1 cellular context compared by ENCODE assay signal in the genomic region with DNA sequence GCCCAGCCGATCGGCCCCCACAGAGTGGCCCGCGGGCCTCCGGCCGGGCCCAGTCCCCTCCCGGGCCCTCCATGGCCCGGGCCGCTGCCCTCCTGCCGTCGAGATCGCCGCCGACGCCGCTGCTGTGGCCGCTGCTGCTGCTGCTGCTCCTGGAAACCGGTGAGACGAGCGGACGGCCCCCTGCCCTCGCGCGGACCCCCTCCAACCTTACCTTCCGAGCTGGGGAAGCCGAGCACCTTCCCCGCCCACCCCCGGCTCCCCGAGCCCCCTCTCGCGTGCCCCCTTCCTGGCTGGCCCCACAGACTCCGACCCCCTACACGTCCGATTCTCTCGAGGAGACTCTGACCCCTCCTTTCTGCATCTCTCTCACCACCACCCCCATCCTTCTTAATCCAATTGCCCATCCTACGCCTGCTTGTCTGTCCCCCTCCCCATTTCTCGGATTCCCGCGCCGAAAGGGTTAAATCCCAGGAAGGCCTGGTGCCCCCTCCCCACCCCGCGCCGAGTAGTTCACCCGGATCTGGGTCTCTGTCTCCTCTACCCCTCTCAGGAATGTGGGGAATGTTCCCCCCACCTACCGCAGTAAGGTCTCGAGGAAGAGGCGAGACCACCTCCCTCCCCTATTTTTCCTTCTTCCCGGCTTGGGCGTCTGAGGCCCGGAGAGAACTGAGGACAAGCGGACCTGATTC.
TF ChIP-seq lines count a peak whose summit lies in the region.

No MANE protein-coding gene starts in this region.

TF ChIP-seq in K562, 482 proteins besides CTCF, POLR2A, EP300 and RAD21 (continued from another document):
- no peak for TF ChIP-seq SIX5 (IDR thresholded peaks at IDR 0.05; ENCODE audit: borderline replicate concordance in 1 of 2, insufficient read depth in 1 of 2, low read depth in 1 of 2, low read length in 2 of 2)
- TF ChIP-seq, protein P1, sequence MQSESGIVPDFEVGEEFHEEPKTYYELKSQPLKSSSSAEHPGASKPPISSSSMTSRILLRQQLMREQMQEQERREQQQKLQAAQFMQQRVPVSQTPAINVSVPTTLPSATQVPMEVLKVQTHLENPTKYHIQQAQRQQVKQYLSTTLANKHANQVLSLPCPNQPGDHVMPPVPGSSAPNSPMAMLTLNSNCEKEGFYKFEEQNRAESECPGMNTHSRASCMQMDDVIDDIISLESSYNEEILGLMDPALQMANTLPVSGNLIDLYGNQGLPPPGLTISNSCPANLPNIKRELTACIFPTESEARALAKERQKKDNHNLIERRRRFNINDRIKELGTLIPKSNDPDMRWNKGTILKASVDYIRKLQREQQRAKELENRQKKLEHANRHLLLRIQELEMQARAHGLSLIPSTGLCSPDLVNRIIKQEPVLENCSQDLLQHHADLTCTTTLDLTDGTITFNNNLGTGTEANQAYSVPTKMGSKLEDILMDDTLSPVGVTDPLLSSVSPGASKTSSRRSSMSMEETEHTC (IDR thresholded peaks at IDR 0.05), result no peak
- TF ChIP-seq, protein P2, sequence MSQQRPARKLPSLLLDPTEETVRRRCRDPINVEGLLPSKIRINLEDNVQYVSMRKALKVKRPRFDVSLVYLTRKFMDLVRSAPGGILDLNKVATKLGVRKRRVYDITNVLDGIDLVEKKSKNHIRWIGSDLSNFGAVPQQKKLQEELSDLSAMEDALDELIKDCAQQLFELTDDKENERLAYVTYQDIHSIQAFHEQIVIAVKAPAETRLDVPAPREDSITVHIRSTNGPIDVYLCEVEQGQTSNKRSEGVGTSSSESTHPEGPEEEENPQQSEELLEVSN (IDR thresholded peaks at IDR 0.05; ENCODE audit: borderline replicate concordance in 1 of 2, extremely low read depth in 1 of 2, insufficient read depth in 1 of 2, insufficient read length in 1 of 2, low read depth in 1 of 2, low read length in 1 of 2, poor library complexity in 1 of 2, severe bottlenecking in 1 of 2), result peak in 1 of 2 experiments; percentile 12
- peak; percentile 38; the same call in 1 of the 2 replicates for TF ChIP-seq MTA2 (IDR thresholded peaks at IDR 0.05; ENCODE audit: low read depth)
- no peak for TF ChIP-seq SMAD2 (IDR thresholded peaks at IDR 0.05; ENCODE audit: low read depth, low read length)
- TF ChIP-seq CBFA2T3 (IDR thresholded peaks at IDR 0.05), result no peak
- no peak for TF ChIP-seq ZNF785 (CRISPR knock-in tag; IDR thresholded peaks at IDR 0.05)
- no peak for TF ChIP-seq RUNX1 (IDR thresholded peaks at IDR 0.05; ENCODE audit: low read depth)
- no peak for TF ChIP-seq PCBP2 (IDR thresholded peaks at IDR 0.05; ENCODE audit: low read depth, low read length, poor library complexity, severe bottlenecking)
- peak; percentile 3 for TF ChIP-seq RBBP5 (IDR thresholded peaks at IDR 0.05; ENCODE audit: borderline replicate concordance, insufficient read depth, low read length, poor library complexity, severe bottlenecking)
- TF ChIP-seq, protein P3, sequence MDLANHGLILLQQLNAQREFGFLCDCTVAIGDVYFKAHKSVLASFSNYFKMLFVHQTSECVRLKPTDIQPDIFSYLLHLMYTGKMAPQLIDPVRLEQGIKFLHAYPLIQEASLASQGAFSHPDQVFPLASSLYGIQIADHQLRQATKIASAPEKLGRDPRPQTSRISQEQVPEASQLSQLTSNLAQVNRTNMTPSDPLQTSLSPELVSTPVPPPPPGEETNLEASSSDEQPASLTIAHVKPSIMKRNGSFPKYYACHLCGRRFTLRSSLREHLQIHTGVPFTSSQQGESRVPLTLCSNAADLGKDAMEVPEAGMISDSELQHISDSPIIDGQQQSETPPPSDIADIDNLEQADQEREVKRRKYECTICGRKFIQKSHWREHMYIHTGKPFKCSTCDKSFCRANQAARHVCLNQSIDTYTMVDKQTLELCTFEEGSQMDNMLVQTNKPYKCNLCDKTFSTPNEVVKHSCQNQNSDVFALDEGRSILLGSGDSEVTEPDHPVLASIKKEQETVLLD (IDR thresholded peaks at IDR 0.05), result 0 out of 2 replicates have a peak, but pooled peaks have one; percentile 46
- peak; percentile 46 for TF ChIP-seq ZBTB7A (IDR thresholded peaks at IDR 0.05; ENCODE audit: borderline replicate concordance, control insufficient read depth, low read depth, low read length)
- peak; percentile 91 for TF ChIP-seq GATAD2A (IDR thresholded peaks at IDR 0.05)
- no peak for TF ChIP-seq ZNF431 (CRISPR knock-in tag; IDR thresholded peaks at IDR 0.05)
- TF ChIP-seq HOXB6 (CRISPR knock-in tag; IDR thresholded peaks at IDR 0.05; ENCODE audit: borderline replicate concordance), result no peak
- TF ChIP-seq SRF (CRISPR knock-in tag; IDR thresholded peaks at IDR 0.05), result no peak
- no peak for TF ChIP-seq ZNF232 (CRISPR knock-in tag; IDR thresholded peaks at IDR 0.05)
- TF ChIP-seq TAF1 (IDR thresholded peaks at IDR 0.05; ENCODE audit: control insufficient read depth, extremely low read depth, insufficient read depth, low read length, severe bottlenecking), result peak; percentile 8
- TF ChIP-seq PHF8 (IDR thresholded peaks at IDR 0.05; ENCODE audit: borderline replicate concordance, low read length), result no peak
- TF ChIP-seq SAP30 (IDR thresholded peaks at IDR 0.05; ENCODE audit: borderline replicate concordance, insufficient read depth, low read depth, low read length, poor library complexity, severe bottlenecking), result peak; percentile 31
- TF ChIP-seq, protein P4, sequence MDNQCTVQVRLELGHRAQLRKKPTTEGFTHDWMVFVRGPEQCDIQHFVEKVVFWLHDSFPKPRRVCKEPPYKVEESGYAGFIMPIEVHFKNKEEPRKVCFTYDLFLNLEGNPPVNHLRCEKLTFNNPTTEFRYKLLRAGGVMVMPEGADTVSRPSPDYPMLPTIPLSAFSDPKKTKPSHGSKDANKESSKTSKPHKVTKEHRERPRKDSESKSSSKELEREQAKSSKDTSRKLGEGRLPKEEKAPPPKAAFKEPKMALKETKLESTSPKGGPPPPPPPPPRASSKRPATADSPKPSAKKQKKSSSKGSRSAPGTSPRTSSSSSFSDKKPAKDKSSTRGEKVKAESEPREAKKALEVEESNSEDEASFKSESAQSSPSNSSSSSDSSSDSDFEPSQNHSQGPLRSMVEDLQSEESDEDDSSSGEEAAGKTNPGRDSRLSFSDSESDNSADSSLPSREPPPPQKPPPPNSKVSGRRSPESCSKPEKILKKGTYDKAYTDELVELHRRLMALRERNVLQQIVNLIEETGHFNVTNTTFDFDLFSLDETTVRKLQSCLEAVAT (IDR thresholded peaks at IDR 0.05), result 0 out of 4 replicates have a peak, but pooled peaks of 1 of the 2 experiments have one; percentile 14
- no peak for TF ChIP-seq FIP1L1 (IDR thresholded peaks at IDR 0.05; ENCODE audit: low read depth, low read length, poor library complexity, severe bottlenecking)
- no peak for TF ChIP-seq GABPB2 (CRISPR knock-in tag; conservative IDR thresholded peaks at IDR 0.05)
- TF ChIP-seq CBX5 (IDR thresholded peaks at IDR 0.05; ENCODE audit: borderline replicate concordance, low read depth), result no peak
- TF ChIP-seq, protein P5, sequence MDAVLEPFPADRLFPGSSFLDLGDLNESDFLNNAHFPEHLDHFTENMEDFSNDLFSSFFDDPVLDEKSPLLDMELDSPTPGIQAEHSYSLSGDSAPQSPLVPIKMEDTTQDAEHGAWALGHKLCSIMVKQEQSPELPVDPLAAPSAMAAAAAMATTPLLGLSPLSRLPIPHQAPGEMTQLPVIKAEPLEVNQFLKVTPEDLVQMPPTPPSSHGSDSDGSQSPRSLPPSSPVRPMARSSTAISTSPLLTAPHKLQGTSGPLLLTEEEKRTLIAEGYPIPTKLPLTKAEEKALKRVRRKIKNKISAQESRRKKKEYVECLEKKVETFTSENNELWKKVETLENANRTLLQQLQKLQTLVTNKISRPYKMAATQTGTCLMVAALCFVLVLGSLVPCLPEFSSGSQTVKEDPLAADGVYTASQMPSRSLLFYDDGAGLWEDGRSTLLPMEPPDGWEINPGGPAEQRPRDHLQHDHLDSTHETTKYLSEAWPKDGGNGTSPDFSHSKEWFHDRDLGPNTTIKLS (IDR thresholded peaks at IDR 0.05; ENCODE audit: borderline replicate concordance, low read depth), result no peak
- TF ChIP-seq SMARCA4 (IDR thresholded peaks at IDR 0.05), result 0 out of 2 replicates have a peak, but pooled peaks have one; percentile 24
- TF ChIP-seq ZNF75A (CRISPR knock-in tag; IDR thresholded peaks at IDR 0.05), result no peak
- 0 out of 2 replicates have a peak, but pooled peaks have one; percentile 42 for TF ChIP-seq NR3C1 (CRISPR knock-in tag; IDR thresholded peaks at IDR 0.05)
- no peak for TF ChIP-seq RBFOX2 (IDR thresholded peaks at IDR 0.05; ENCODE audit: low read depth, low read length)
- TF ChIP-seq KLF10 (CRISPR knock-in tag; IDR thresholded peaks at IDR 0.05), result no peak
